In genomic region chr9:122125891-122126331, GRCh38 we compare ENCODE assay signal across 8 cellular contexts. TPM values are rescaled to one million over a fixed set of nuclear protein-coding genes. Genes with fewer than 3 reads are reported as not detected.
DNase-seq lines count a peak whose midpoint lies in the region; ATAC-seq and TF ChIP-seq lines count a peak whose summit lies in the region.

No MANE protein-coding gene starts in this region.

- intact Hi-C loops in Caco-2 (cut with micrococcal nuclease; ENCODE audit: unreplicated experiment) = loop anchor here (1.0 to 5.0 kb wide), 6 partner anchors 66 to 685 kb away; no protein-coding TSS in a partner anchor
- intact Hi-C loops in naive thymus-derived CD4-positive, alpha-beta T cell (cut with micrococcal nuclease) = loop anchor here (1.0 to 10.0 kb wide), 6 partner anchors 139 to 1381 kb away; partner anchors contain the start of genes MRRF (in 1 of the 2) and RBM18 (in 1 of the 2)

- TF ChIP-seq CTCF in Caco-2 (IDR thresholded peaks at IDR 0.05; ENCODE audit: insufficient read depth in 1 of 2, low read depth in 1 of 2, low read length in 1 of 2, severe bottlenecking in 1 of 2, unreplicated experiment in 1 of 2) (no peak), RWPE1 (conservative IDR thresholded peaks at IDR 0.05; ENCODE audit: low read depth) (no peak), fibroblast of mammary gland (conservative IDR thresholded peaks at IDR 0.05; ENCODE audit: control insufficient read depth, insufficient read depth, low read depth, low read length) (no peak), suprapubic skin (IDR thresholded peaks at IDR 0.05) (no peak)

- peak overlapping the region; percentile 14 for H3K27ac Mint-ChIP-seq in Caco-2 (ENCODE audit: unreplicated experiment)
- H3K27ac Mint-ChIP-seq in naive thymus-derived CD4-positive, alpha-beta T cell = peak overlapping the region in 1 of 9 donors; percentile 73

- no peaks in the 10 kb centered on the region for H3K9me3 ChIP-seq in Caco-2
- no peaks in the 10 kb centered on the region for H3K9me3 ChIP-seq in naive thymus-derived CD4-positive, alpha-beta T cell (ENCODE audit: control insufficient read depth in 2 of 3, low read length in 3 of 3)
- H3K9me3 ChIP-seq in suprapubic skin = no peaks in the 10 kb centered on the region

- peak overlapping the region; percentile 73 for H3K4me3 Mint-ChIP-seq in Caco-2 (ENCODE audit: unreplicated experiment)
- peak overlapping the region in 7 of 10 donors; percentile 35 to 89 (median 79) for H3K4me3 Mint-ChIP-seq in naive thymus-derived CD4-positive, alpha-beta T cell

- BruUV-seq in Caco-2 (replicated peaks; lab: Mats Ljungman, UMichigan) = no TSS peak

- H3K4me1 ChIP-seq in Caco-2 (peaks cover 9% of the 10 kb centered on the region; the same call in 1 of the 2 replicates), suprapubic skin (peaks cover 19% of the 10 kb centered on the region)
- no peaks in the 10 kb centered on the region for H3K4me1 ChIP-seq in naive thymus-derived CD4-positive, alpha-beta T cell (ENCODE audit: control insufficient read depth in 2 of 2, insufficient read depth in 2 of 2, low read length in 2 of 2)

- DNase-seq in Caco-2 (peak in 1 of 2 experiments; percentile 17), RWPE1 (ENCODE audit: low spot score) (peak; percentile 56), fibroblast of mammary gland (ENCODE audit: low read depth) (no peak), NCI-H1048 (lab: John Stamatoyannopoulos, UW) (no peak), suprapubic skin (ENCODE audit: low spot score in 2 of 2) (no peak)
- DNase-seq in naive thymus-derived CD4-positive, alpha-beta T cell = no peak
- DNase-seq in activated effector memory CD4-positive, alpha-beta T cell treated with Interleukin-2 at 50 U/mL for 16 hours = no peak

- H3K27me3 Mint-ChIP-seq in Caco-2 (ENCODE audit: insufficient read depth, unreplicated experiment) = peaks cover 3% of the 10 kb centered on the region
- H3K27me3 Mint-ChIP-seq in naive thymus-derived CD4-positive, alpha-beta T cell = peaks cover 11 to 45% (median 27%) of the 10 kb centered on the region in 5 donors

- POLR2A ChIA-PET in Caco-2 (lab: Charles Lee) (no interaction called here), RWPE1 (lab: Yijun Ruan, JAX; ENCODE audit: low non-redundant PET) (interaction anchor here (0.7 kb wide), 1 partner anchor 215 kb away, joined by 3 read pairs; no protein-coding TSS in a partner anchor)
- POLR2A ChIA-PET in naive thymus-derived CD4-positive, alpha-beta T cell (lab: Charles Lee) = no interaction called here

- CTCF ChIA-PET in Caco-2 (lab: Charles Lee) (interaction anchor here (0.6 to 8.4 kb wide), 6 partner anchors 13 to 224 kb away, joined by 3 to 175 read pairs (median 6); no protein-coding TSS in a partner anchor), RWPE1 (lab: Yijun Ruan, JAX) (interaction anchor here (0.6 to 10.5 kb wide), 11 partner anchors 8 to 730 kb away, joined by 3 to 99 read pairs (median 3); no protein-coding TSS in a partner anchor)
- CTCF ChIA-PET in naive thymus-derived CD4-positive, alpha-beta T cell (lab: Charles Lee) = interaction anchor here (1.1 to 7.8 kb wide), 4 partner anchors 19 to 684 kb away, joined by 3 to 78 read pairs (median 42); no protein-coding TSS in a partner anchor

- ATAC-seq in naive thymus-derived CD4-positive, alpha-beta T cell = no peak
- ATAC-seq in GM21723 (IDR thresholded peaks at IDR 0.05; ENCODE audit: unreplicated experiment) = no peak

- H3K27me3 ChIP-seq in Caco-2 (replicated peaks; ENCODE audit: control insufficient read depth, insufficient read depth, low read length) (no peaks in the 10 kb centered on the region), suprapubic skin (peaks cover 33% of the 10 kb centered on the region)
- H3K27me3 ChIP-seq in naive thymus-derived CD4-positive, alpha-beta T cell (ENCODE audit: control insufficient read depth in 2 of 2, insufficient read depth in 2 of 2, low read length in 2 of 2) = no peaks in the 10 kb centered on the region

- no peaks in the 10 kb centered on the region for H3K9me3 Mint-ChIP-seq in Caco-2 (ENCODE audit: unreplicated experiment)
- no peaks in the 10 kb centered on the region for H3K9me3 Mint-ChIP-seq in naive thymus-derived CD4-positive, alpha-beta T cell

- H3K36me3 ChIP-seq in Caco-2 (ENCODE audit: control insufficient read depth, insufficient read depth, low read length) = no peaks in the 10 kb centered on the region
- no peaks in the 10 kb centered on the region for H3K36me3 ChIP-seq in naive thymus-derived CD4-positive, alpha-beta T cell (ENCODE audit: control insufficient read depth in 2 of 3, insufficient read depth in 3 of 3, low read length in 3 of 3)
- no peaks in the 10 kb centered on the region for H3K36me3 ChIP-seq in suprapubic skin

- no peaks in the 10 kb centered on the region for H3K36me3 Mint-ChIP-seq in Caco-2 (ENCODE audit: insufficient read depth, unreplicated experiment)
- no peaks in the 10 kb centered on the region for H3K36me3 Mint-ChIP-seq in naive thymus-derived CD4-positive, alpha-beta T cell

- H3K4me3 ChIP-seq in Caco-2 (ENCODE audit: low read depth, low read length) = no peak overlapping the region
- peak overlapping the region; percentile 43 for H3K4me3 ChIP-seq in fibroblast of mammary gland (ENCODE audit: control insufficient read depth, low read depth, low read length)
- H3K4me3 ChIP-seq in naive thymus-derived CD4-positive, alpha-beta T cell (ENCODE audit: low read length) = no peak overlapping the region
- H3K4me3 ChIP-seq in suprapubic skin = no peak overlapping the region

- no peak for TF ChIP-seq EP300 in suprapubic skin (IDR thresholded peaks at IDR 0.05)

- H3K4me1 Mint-ChIP-seq in Caco-2 (ENCODE audit: low read depth, unreplicated experiment) = no peaks in the 10 kb centered on the region
- H3K4me1 Mint-ChIP-seq in naive thymus-derived CD4-positive, alpha-beta T cell = peaks cover 14 to 21% (median 17%) of the 10 kb centered on the region in 7 donors

- H3K27ac ChIP-seq in RWPE1 (peak overlapping the region; percentile 44), suprapubic skin (no peak overlapping the region)
- no peak overlapping the region for H3K27ac ChIP-seq in naive thymus-derived CD4-positive, alpha-beta T cell (ENCODE audit: low read depth, low read length)

- TF ChIP-seq POLR2A in suprapubic skin (IDR thresholded peaks at IDR 0.05) = no peak

- WGBS in suprapubic skin = 32% methylated on average over 15 of the region's 16 CpGs

RNA-seq across cellular contexts. Expression of gene TTLL11, which starts 32.8 kb away (rescaled TPM):
- total RNA-seq in Caco-2 (2022) = 4.4 and 4.7 TPM in 2 replicates
- 1 to 10 TPM; 3.0 to 6.2 (median 4.4) TPM for total RNA-seq in naive thymus-derived CD4-positive, alpha-beta T cell
- 1 to 10 TPM; 4.4 to 8.6 TPM for polyA plus RNA-seq in naive thymus-derived CD4-positive, alpha-beta T cell
- 10 to 100 TPM in 2 of 4 donors, 1 to 10 TPM in 2; 7.2 to 12.1 (median 9.9) TPM for total RNA-seq in suprapubic skin

RNA-seq across cellular contexts. Expression of gene NDUFA8, which starts 33.7 kb away (rescaled TPM):
- total RNA-seq in Caco-2 (2022) (58.0 and 63.5 TPM in 2 replicates), suprapubic skin (10 to 100 TPM; 16.3 to 34.4 (median 30.2) TPM)
- 10 to 100 TPM in 4 of 5 experiments, 1 to 10 TPM in 1; 6.7 to 35.0 (median 15.6) TPM for total RNA-seq in naive thymus-derived CD4-positive, alpha-beta T cell
- polyA plus RNA-seq in naive thymus-derived CD4-positive, alpha-beta T cell = 10 to 100 TPM; 82.1 to 93.6 TPM

RNA-seq across cellular contexts. Expression of gene MORN5, which starts 33.8 kb away (rescaled TPM):
- total RNA-seq in Caco-2 (2022) (not detected in 2 replicates), suprapubic skin (not detected)
- not detected for total RNA-seq in naive thymus-derived CD4-positive, alpha-beta T cell
- not detected for polyA plus RNA-seq in naive thymus-derived CD4-positive, alpha-beta T cell
